In the genomic region with DNA sequence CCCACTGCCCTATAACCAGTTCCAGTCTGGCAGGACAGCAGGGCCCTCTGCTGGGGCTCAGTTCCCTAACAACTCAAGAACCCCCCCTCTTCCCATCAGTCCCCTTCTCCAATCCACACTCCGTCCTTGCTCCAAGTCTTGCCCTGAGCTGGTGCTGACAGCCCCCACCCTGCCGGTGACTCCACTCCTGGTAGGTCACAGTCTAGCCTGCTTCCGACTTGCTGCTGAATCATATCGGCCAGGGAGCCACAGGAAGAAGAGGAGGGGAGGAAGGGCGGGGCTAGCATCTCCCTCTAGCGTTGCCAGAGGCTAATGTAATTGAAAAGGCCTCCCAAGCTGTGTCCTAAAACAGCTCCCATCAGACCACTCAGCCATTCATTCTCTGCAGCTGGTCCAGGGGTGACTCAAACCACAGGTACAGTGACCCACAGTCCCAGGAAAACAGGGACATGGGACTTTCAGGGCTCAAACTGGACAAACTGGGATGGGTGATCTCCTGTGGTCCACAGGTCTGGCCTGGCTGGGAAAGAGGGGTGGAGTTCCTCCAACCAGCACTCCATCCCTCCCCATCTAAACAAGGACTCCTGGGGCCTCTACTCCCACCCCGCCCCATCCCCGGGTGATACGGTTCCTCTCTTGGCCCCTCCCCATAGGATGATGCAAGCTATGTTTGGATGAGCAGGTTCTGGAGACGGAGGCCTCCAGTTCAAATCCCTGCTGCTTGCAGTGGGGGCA, we compare ENCODE assay signal across 9 cellular contexts.
A peak's percentile ranks its signal among the peaks of the same experiment; 100 is the strongest.
DNase-seq lines count a peak whose midpoint lies in the region; ATAC-seq and TF ChIP-seq lines count a peak whose summit lies in the region.
"Had no signal": no experiment of that assay in that cellular context is flagged by ENCODE, and none has a peak within 500 bp of the region (broad histone marks: within the 10 kb centered on the region; RNA-seq: fewer than 3 reads in every experiment).

No MANE protein-coding gene starts in this region.

- no peak overlapping the region for H3K27ac Mint-ChIP-seq in progenitor cell of endocrine pancreas

- H3K9me3 Mint-ChIP-seq in progenitor cell of endocrine pancreas (ENCODE audit: low read depth): no peaks in the 10 kb centered on the region

- H3K36me3 Mint-ChIP-seq in progenitor cell of endocrine pancreas (ENCODE audit: insufficient read depth): peaks cover 4% of the 10 kb centered on the region

- no peaks in the 10 kb centered on the region for H3K9me3 ChIP-seq in OCI-LY1 (ENCODE audit: low read length)

- H3K4me3 Mint-ChIP-seq in progenitor cell of endocrine pancreas (ENCODE audit: low read depth): no peak overlapping the region

- no peaks in the 10 kb centered on the region for H3K79me2 ChIP-seq in OCI-LY1 (ENCODE audit: insufficient read depth, low read length)

- no peaks in the 10 kb centered on the region for H3F3A ChIP-seq in OCI-LY1 (ENCODE audit: insufficient read depth, low read length)

- DNase-seq in activated T-cell treated with anti-CD3 and anti-CD28 coated beads for 1 hour (ENCODE audit: low read depth): peak; percentile 45
- peak; percentile 73 for DNase-seq in fibroblast of gingiva (ENCODE audit: low read depth)
- peak; percentile 75 for DNase-seq in pons (ENCODE audit: low spot score)
- no peak for DNase-seq in putamen (ENCODE audit: low spot score)
- no peak for DNase-seq in progenitor cell of endocrine pancreas (ENCODE audit: low spot score, unreplicated experiment)

- H3K27me3 ChIP-seq in OCI-LY1 (ENCODE audit: insufficient read depth, low read length): no peaks in the 10 kb centered on the region

- no peak overlapping the region for H3K27ac ChIP-seq in OCI-LY1 (ENCODE audit: low read depth, low read length, poor library complexity, severe bottlenecking)

- H3K4me1 Mint-ChIP-seq in progenitor cell of endocrine pancreas (ENCODE audit: low read depth): peaks cover 5% of the 10 kb centered on the region

- no peaks in the 10 kb centered on the region for H4K20me1 ChIP-seq in OCI-LY1 (ENCODE audit: insufficient read depth, low read length)

- H3K4me2 ChIP-seq in OCI-LY1 (ENCODE audit: low read length): peak overlapping the region; percentile 35; the same call in 1 of the 2 replicates

- H3K36me3 ChIP-seq in OCI-LY1 (ENCODE audit: insufficient read depth, low read length): no peaks in the 10 kb centered on the region

- peaks cover 33% of the 10 kb centered on the region for H3K4me1 ChIP-seq in OCI-LY1 (ENCODE audit: insufficient read depth, low read length, severe bottlenecking)

- peak; percentile 50 for ATAC-seq in HG02610 (IDR thresholded peaks at IDR 0.05; ENCODE audit: unreplicated experiment)

- peaks cover 28% of the 10 kb centered on the region for H3K27me3 Mint-ChIP-seq in progenitor cell of endocrine pancreas

- H3K4me3 ChIP-seq in OCI-LY1 (ENCODE audit: low read depth, low read length, poor library complexity, severe bottlenecking): peak overlapping the region; percentile 5
- H3K4me3 ChIP-seq: skin epidermis had no signal

- H3K9me2 ChIP-seq in OCI-LY1 (ENCODE audit: low read depth, low read length): no peaks in the 10 kb centered on the region

- TF ChIP-seq CTCF in GM12872 (IDR thresholded peaks at IDR 0.05; ENCODE audit: insufficient read depth, low read depth, low read length) (peak; percentile 59), OCI-LY1 (IDR thresholded peaks at IDR 0.05; ENCODE audit: low read length) (peak; percentile 33; the same call in 1 of the 2 replicates), progenitor cell of endocrine pancreas (IDR thresholded peaks at IDR 0.05; ENCODE audit: unreplicated experiment) (no peak)

- H2AFZ ChIP-seq in OCI-LY1 (ENCODE audit: low read length): no peak overlapping the region

- no peak overlapping the region; the same call in 1 of the 2 replicates for H3K9ac ChIP-seq in OCI-LY1 (ENCODE audit: low read length)

Comparison
In these comparisons a context has a peak if more than half of its experiments do, and no peak if none do; other contexts are left out.
1. DNase-seq: peak in activated T-cell treated with anti-CD3 and anti-CD28 coated beads for 1 hour (single experiment), fibroblast of gingiva (single experiment) and pons (single experiment); none in putamen (single experiment) and progenitor cell of endocrine pancreas (single experiment).